10 cellular contexts compared by ENCODE assay signal in genomic region chrX:41559662-41560061, GRCh38.
DNase-seq lines count a peak whose midpoint lies in the region; ATAC-seq and TF ChIP-seq lines count a peak whose summit lies in the region.
"Had no signal": no experiment of that assay in that cellular context is flagged by ENCODE, and none has a peak within 500 bp of the region (broad histone marks: within the 10 kb centered on the region; RNA-seq: fewer than 3 reads in every experiment).

No MANE protein-coding gene starts in this region.

- H3K79me2 ChIP-seq in OCI-LY7 (ENCODE audit: insufficient read depth, low read depth, low read length), result no peaks in the 10 kb centered on the region

- no peak overlapping the region for H3K4me2 ChIP-seq in OCI-LY7 (ENCODE audit: low read length)

- H3K27ac Mint-ChIP-seq in T-cell, result peak overlapping the region; percentile 46 to 87

- peak overlapping the region in 2 of 3 donors; percentile 8 to 31 for H3K4me3 Mint-ChIP-seq in T-cell

- no TSS peak for BruUV-seq in OCI-LY7 (replicated peaks; lab: Mats Ljungman, UMichigan)

- WGBS in esophagus muscularis mucosa, result 35% methylated on average over 5 of the region's 5 CpGs

- H3K36me3 ChIP-seq in esophagus muscularis mucosa (no peaks in the 10 kb centered on the region), OCI-LY7 (ENCODE audit: insufficient read depth, low read length) (no peaks in the 10 kb centered on the region)
- H3K36me3 ChIP-seq: thyroid gland had no signal

- H3K4me1 ChIP-seq in esophagus muscularis mucosa (peaks cover 0 to 30% (median 20%) of the 10 kb centered on the region in 4 donors), OCI-LY7 (ENCODE audit: insufficient read depth, low read length, poor library complexity, severe bottlenecking) (peaks cover 20% of the 10 kb centered on the region)
- H3K4me1 ChIP-seq: thyroid gland had no signal

- H3K4me1 Mint-ChIP-seq in T-cell, result peaks cover 24 to 59% (median 55%) of the 10 kb centered on the region in 3 donors

- intact Hi-C loops in esophagus muscularis mucosa (cut with DNase I), result no loop called here
- intact Hi-C loops in OCI-LY7 (cut with micrococcal nuclease; ENCODE audit: unreplicated experiment), result loop anchor here (10.0 kb wide), 1 partner anchor 285 kb away; no protein-coding TSS in a partner anchor

- peak; percentile 44 for DNase-seq in Daoy (ENCODE audit: low read depth)
- peak in 14 of 34 experiments; percentile 1 to 28 (median 7) for DNase-seq in T-cell
- no peak for DNase-seq in esophagus muscularis mucosa (ENCODE audit: extremely low spot score)
- DNase-seq in renal cortical epithelial cell (ENCODE audit: low read depth), result peak; percentile 87
- no peak for DNase-seq in GM10248 (ENCODE audit: extremely low spot score)
- no peak for DNase-seq in OCI-LY7 (ENCODE audit: low spot score)
- no peak for DNase-seq in SK-N-DZ (ENCODE audit: low spot score)
- DNase-seq: thyroid gland had no signal

- H3K9me3 Mint-ChIP-seq in T-cell, result no peaks in the 10 kb centered on the region

- no peaks in the 10 kb centered on the region for H3K27me3 ChIP-seq in esophagus muscularis mucosa
- H3K27me3 ChIP-seq: thyroid gland had no signal

- H3K9me2 ChIP-seq in OCI-LY7 (ENCODE audit: insufficient read depth, low read length), result no peaks in the 10 kb centered on the region

- TF ChIP-seq EP300 in esophagus muscularis mucosa (IDR thresholded peaks at IDR 0.05), result no peak

- H4K20me1 ChIP-seq in OCI-LY7 (ENCODE audit: insufficient read depth, low read length), result no peaks in the 10 kb centered on the region

- H3K36me3 Mint-ChIP-seq in T-cell, result peaks cover 4% of the 10 kb centered on the region

- CTCF ChIA-PET in T-cell (lab: Charles Lee) (no interaction called here), GM10248 (lab: Yijun Ruan, JAX) (no interaction called here), OCI-LY7 (lab: Charles Lee; ENCODE audit: unreplicated experiment) (no interaction called here)

- H3K27me3 Mint-ChIP-seq in T-cell, result no peaks in the 10 kb centered on the region

- H3K9me3 ChIP-seq in esophagus muscularis mucosa (no peaks in the 10 kb centered on the region), OCI-LY7 (ENCODE audit: low read length) (no peaks in the 10 kb centered on the region)
- H3K9me3 ChIP-seq: thyroid gland had no signal

- TF ChIP-seq CTCF in esophagus muscularis mucosa (IDR thresholded peaks at IDR 0.05), result no peak
- no peak for TF ChIP-seq CTCF in GM10248 (IDR thresholded peaks at IDR 0.05; ENCODE audit: control extremely low read depth, extremely low read depth, low read depth, missing control alignments)
- TF ChIP-seq CTCF in OCI-LY7 (conservative IDR thresholded peaks at IDR 0.05; ENCODE audit: low read length), result no peak

- H2AFZ ChIP-seq in OCI-LY7 (ENCODE audit: low read length), result no peak overlapping the region

- H3K4me3 ChIP-seq in esophagus muscularis mucosa (no peak overlapping the region), OCI-LY7 (ENCODE audit: low read depth, low read length, poor library complexity, severe bottlenecking) (no peak overlapping the region)
- H3K4me3 ChIP-seq: SK-N-MC, thyroid gland had no signal

- POLR2A ChIA-PET in T-cell (lab: Charles Lee) (no interaction called here), GM10248 (lab: Yijun Ruan, JAX) (no interaction called here), OCI-LY7 (lab: Charles Lee) (no interaction called here)

- H3K27ac ChIP-seq in esophagus muscularis mucosa (replicated peaks in 1 of 4) (peak overlapping the region in 3 of 4 donors; percentile 31 to 59 (median 54)), OCI-LY7 (ENCODE audit: low read depth, low read length, poor library complexity, severe bottlenecking) (no peak overlapping the region)
- H3K27ac ChIP-seq: SK-N-MC, thyroid gland had no signal

- TF ChIP-seq POLR2A in esophagus muscularis mucosa (IDR thresholded peaks at IDR 0.05; ENCODE audit: low read depth), result no peak

- ATAC-seq in T-cell (replicated peaks in 1 of 4) (peak in 1 of 4 experiments; percentile 58), GM19463 (IDR thresholded peaks at IDR 0.05; ENCODE audit: unreplicated experiment) (no peak)

Comparison
In these comparisons a context has a peak if more than half of its experiments do, and no peak if none do; other contexts are left out.
1. DNase-seq: peak in Daoy (single experiment) and renal cortical epithelial cell (single experiment); none in esophagus muscularis mucosa (single experiment), GM10248 (single experiment), OCI-LY7 (single experiment) and SK-N-DZ (single experiment).